Comparison of ENCODE assay signal across 2 cellular contexts in genomic region chr9:134692573-134692860, GRCh38.
TF ChIP-seq lines count a peak whose summit lies in the region.

No MANE protein-coding gene starts in this region.

TF ChIP-seq in liver, 16 proteins besides CTCF, POLR2A, EP300 and RAD21 (continued from another document):
- TF ChIP-seq REST (IDR thresholded peaks at IDR 0.05) (no peak), ZBTB33 (IDR thresholded peaks at IDR 0.05) (no peak), JUND (IDR thresholded peaks at IDR 0.05) (no peak), GABPA (IDR thresholded peaks at IDR 0.05 in 1 of 2, conservative IDR thresholded peaks at IDR 0.05 in 1 of 2) (no peak)

TF ChIP-seq in HepG2, 621 proteins besides CTCF, POLR2A, EP300 and RAD21 (continued from another document):
- TF ChIP-seq ZBTB49 (CRISPR knock-in tag; IDR thresholded peaks at IDR 0.05; ENCODE audit: borderline replicate concordance) = no peak
- no peak for TF ChIP-seq ESRRA (CRISPR knock-in tag; IDR thresholded peaks at IDR 0.05; ENCODE audit: low read depth)
TF ChIP-seq in HepG2: peak in this region for 0.
